Comparison of ENCODE assay signal across 21 cellular contexts in the genomic region with DNA sequence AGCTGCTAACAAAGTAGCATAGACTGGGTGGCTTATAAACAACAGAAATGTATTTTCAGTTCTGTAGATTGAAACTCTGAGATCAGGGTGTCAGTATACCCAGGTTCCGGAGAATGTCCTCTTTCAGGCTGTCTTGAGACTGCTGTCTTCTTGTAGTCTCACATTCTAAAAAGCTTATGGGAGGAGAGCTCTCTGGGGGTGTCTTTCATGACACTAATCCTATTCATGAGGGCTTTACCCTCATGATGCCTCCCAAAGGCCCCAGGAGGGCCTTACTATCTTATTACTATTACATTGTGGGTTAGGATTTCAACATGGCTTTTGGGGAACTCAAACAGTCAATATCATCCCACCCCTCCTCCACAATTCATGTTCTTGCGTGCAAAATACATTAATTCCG.
"Had no signal": no experiment of that assay in that cellular context is flagged by ENCODE, and none has a peak within 500 bp of the region (broad histone marks: within the 10 kb centered on the region; RNA-seq: fewer than 3 reads in every experiment).

No MANE protein-coding gene starts in this region.

- DNase-seq: heart left ventricle; hippocampal formation; left colon; left ventricle myocardium superior; mesenchymal stem cell; naive thymus-derived CD4-positive, alpha-beta T cell; nucleus accumbens; psoas muscle; retina; right lobe of liver; stimulated activated CD4-positive, alpha-beta T cell treated with anti-CD3 and anti-CD28 coated beads, Interleukin-4, amount 100 ng/mL, for 1 hour; stimulated activated CD8-positive, alpha-beta memory T cell treated with anti-CD3 and anti-CD28 coated beads, Interleukin-4, amount 100 ng/mL, for 48 hours; stimulated activated naive CD8-positive, alpha-beta T cell treated with anti-CD3 and anti-CD28 coated beads, Interleukin-15, Interleukin-2, amounts not matched to agents 100 U/mL and 50 U/mL, for 24 hours; thyroid gland had no signal

- H3K9ac ChIP-seq: parathyroid adenoma had no signal

- H2AFZ ChIP-seq: parathyroid adenoma had no signal

- H3K4me3 Mint-ChIP-seq: dendritic cell treated with granulocyte-macrophage colony-stimulating factor and Interleukin-4, amounts not matched to agents 40 ng/mL and 50 ng/mL, for 4 days; naive thymus-derived CD4-positive, alpha-beta T cell; neural crest cell; stimulated activated effector memory CD8-positive, alpha-beta T cell treated with anti-CD3 and anti-CD28 coated beads, Interleukin-12 subunit alpha, Interleukin-12 subunit beta, amount 100 ng/mL, for 72 hours; type B pancreatic cell had no signal

- H3K4me3 ChIP-seq: heart left ventricle, lung, psoas muscle, right lobe of liver, suprapubic skin, thyroid gland had no signal

- H3K27ac Mint-ChIP-seq: dendritic cell treated with granulocyte-macrophage colony-stimulating factor and Interleukin-4, amounts not matched to agents 40 ng/mL and 50 ng/mL, for 4 days; naive thymus-derived CD4-positive, alpha-beta T cell; type B pancreatic cell had no signal

- H3K36me3 ChIP-seq: heart left ventricle, right lobe of liver, suprapubic skin, thyroid gland had no signal

- H3K27me3 ChIP-seq: heart left ventricle, right lobe of liver, suprapubic skin, thyroid gland had no signal

- H3K27ac ChIP-seq: heart left ventricle, parathyroid adenoma, psoas muscle, right lobe of liver, suprapubic skin, thyroid gland had no signal

- H3K9me3 ChIP-seq: right lobe of liver, suprapubic skin, thyroid gland had no signal

- H3K27me3 Mint-ChIP-seq: dendritic cell treated with granulocyte-macrophage colony-stimulating factor and Interleukin-4, amounts not matched to agents 40 ng/mL and 50 ng/mL, for 4 days; naive thymus-derived CD4-positive, alpha-beta T cell; type B pancreatic cell had no signal

- H3K79me2 ChIP-seq: parathyroid adenoma had no signal

- H3K4me1 ChIP-seq: parathyroid adenoma, psoas muscle, thyroid gland had no signal
